26 cellular contexts compared by ENCODE assay signal in the genomic region with DNA sequence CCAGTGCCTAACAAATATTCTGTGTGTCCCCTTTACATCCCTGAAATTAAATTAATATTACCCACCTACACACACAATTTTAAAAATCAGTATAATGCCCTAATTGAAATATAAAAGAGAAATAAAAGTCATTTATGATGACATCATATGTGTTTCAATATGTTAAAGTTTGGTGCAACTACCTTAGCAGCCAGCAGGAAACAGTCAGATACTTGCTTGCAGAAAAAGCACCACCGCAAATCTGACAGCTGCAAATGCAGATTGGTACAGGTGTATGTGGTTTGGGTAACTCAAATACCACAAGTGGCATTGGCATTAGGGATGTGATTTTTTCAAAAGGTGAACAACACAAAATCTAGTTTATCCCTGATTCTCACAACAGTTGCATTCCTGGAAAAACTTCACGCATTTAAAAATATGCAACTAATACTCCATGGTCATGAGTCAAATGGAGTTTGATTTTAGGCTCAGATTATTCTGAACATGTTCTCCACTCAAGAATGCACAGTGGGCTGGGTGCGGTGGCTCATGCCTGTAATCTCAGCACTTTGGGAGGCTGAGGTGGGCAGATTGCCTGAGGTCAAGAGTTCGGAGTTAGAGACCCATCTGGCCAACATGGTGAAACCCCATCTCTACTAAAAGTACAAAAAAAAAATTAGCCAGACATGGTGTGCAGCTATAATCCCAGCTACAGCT.
DNase-seq lines count a peak whose midpoint lies in the region; ATAC-seq, FAIRE-seq and TF ChIP-seq lines count a peak whose summit lies in the region.
"Had no signal": no experiment of that assay in that cellular context is flagged by ENCODE, and none has a peak within 500 bp of the region (broad histone marks: within the 10 kb centered on the region; RNA-seq: fewer than 3 reads in every experiment).

No MANE protein-coding gene starts in this region.

- TF ChIP-seq CTCF in MCF 10A (IDR thresholded peaks at IDR 0.05; ENCODE audit: unreplicated experiment) (no peak), mammary epithelial cell (conservative IDR thresholded peaks at IDR 0.05 in 1 of 2, IDR thresholded peaks at IDR 0.05 in 1 of 2; ENCODE audit: extremely low read depth in 1 of 2, insufficient read depth in 1 of 2, low read depth in 1 of 2, low read length in 2 of 2) (no peak), D721Med (IDR thresholded peaks at IDR 0.05; ENCODE audit: insufficient read depth, missing control alignments) (no peak)

- H3K4me2 ChIP-seq in mammary epithelial cell (ENCODE audit: insufficient read depth, low read depth, low read length) = no peak overlapping the region
- H3K4me2 ChIP-seq: BLaER1 had no signal

- H3K27me3 Mint-ChIP-seq in MCF 10A (ENCODE audit: insufficient read depth, unreplicated experiment) = no peaks in the 10 kb centered on the region

- peak overlapping the region; percentile 43 for H3K27ac Mint-ChIP-seq in MCF 10A (ENCODE audit: low read depth, unreplicated experiment)
- H3K27ac Mint-ChIP-seq: CD4-positive, alpha-beta T cell; IgD-negative memory B cell had no signal

- H3K9me3 Mint-ChIP-seq in MCF 10A (ENCODE audit: unreplicated experiment) = peaks cover 8% of the 10 kb centered on the region
- H3K9me3 Mint-ChIP-seq: CD4-positive, alpha-beta T cell had no signal

- no peaks in the 10 kb centered on the region for H3K79me2 ChIP-seq in mammary epithelial cell (ENCODE audit: insufficient read depth, low read length)

- CTCF ChIA-PET in MCF 10A (lab: Yijun Ruan, JAX) (interaction anchor here (0.6 to 0.9 kb wide), 2 partner anchors 14 to 560 kb away, joined by 3 to 4 read pairs; no protein-coding TSS in a partner anchor), mammary epithelial cell (lab: Charles Lee; ENCODE audit: low non-redundant PET) (no interaction called here)

- peak; percentile 29 for ATAC-seq in GM18868 (IDR thresholded peaks at IDR 0.05; ENCODE audit: unreplicated experiment)
- ATAC-seq: Right ventricle myocardium inferior had no signal

- no peaks in the 10 kb centered on the region for H3K4me1 ChIP-seq in mammary epithelial cell (ENCODE audit: insufficient read depth, low read length)
- H3K4me1 ChIP-seq: BLaER1 had no signal

- FAIRE-seq in D721Med (lab: Jason Lieb, UNC) = no peak
- FAIRE-seq: H54, RCC 7860 had no signal

- H3K4me3 Mint-ChIP-seq in MCF 10A (ENCODE audit: unreplicated experiment) = no peak overlapping the region
- H3K4me3 Mint-ChIP-seq: CD4-positive, alpha-beta T cell had no signal

- intact Hi-C loops in MCF 10A (cut with micrococcal nuclease) = no loop called here
- intact Hi-C loops in mammary epithelial cell (cut with micrococcal nuclease) = no loop called here

- BruUV-seq in MCF 10A (replicated peaks; lab: Mats Ljungman, UMichigan) = no TSS peak
- BruUV-seq in mammary epithelial cell (replicated peaks; lab: Mats Ljungman, UMichigan) = no TSS peak

- DNase-seq in MCF 10A (ENCODE audit: unreplicated experiment) (no peak), mammary epithelial cell (no peak), RPMI8226 (peak; percentile 77), myocyte (ENCODE audit: low read depth) (peak; percentile 51), D721Med (ENCODE audit: insufficient read length, low spot score) (no peak), NOMO-1 treated with dmso at 0.1 percent for 144 hours (lab: John Stamatoyannopoulos, UW; ENCODE audit: unreplicated experiment) (no peak), midbrain (lab: John Stamatoyannopoulos, UW) (no peak)
- DNase-seq: ACHN; CD4-positive, alpha-beta T cell; COR-L47; DMS 273 treated with DMSO at 0.1 percent for 48 hours; DMS79 treated with DMSO at 0.1 percent for 48 hours; NCI-H1092 treated with DMSO at 0.1 percent for 48 hours; NCI-H146; NCI-H2029; NCI-H226; NCI-H524; NCI-H774; OCI-M1 had no signal

- no peak overlapping the region for H2AFZ ChIP-seq in mammary epithelial cell (ENCODE audit: low read depth, low read length)

- H3K27me3 ChIP-seq in mammary epithelial cell (ENCODE audit: insufficient read depth, low read length) = no peaks in the 10 kb centered on the region
- H3K27me3 ChIP-seq: BLaER1 had no signal

- no peaks in the 10 kb centered on the region for H3K36me3 ChIP-seq in mammary epithelial cell (ENCODE audit: insufficient read depth, low read length)
- H3K36me3 ChIP-seq: BLaER1 had no signal

- no peak overlapping the region for H3K9ac ChIP-seq in mammary epithelial cell (ENCODE audit: insufficient read depth, low read length)
- H3K9ac ChIP-seq: BLaER1 had no signal

- POLR2A ChIA-PET in MCF 10A (lab: Yijun Ruan, JAX) = interaction anchor here (0.7 kb wide), 1 partner anchor 140 kb away, joined by 3 read pairs; no protein-coding TSS in a partner anchor

- H3K4me3 ChIP-seq in mammary epithelial cell (replicated peaks in 1 of 3; ENCODE audit: insufficient read depth in 1 of 3, low read depth in 2 of 3, low read length in 3 of 3) = no peak overlapping the region
- H3K4me3 ChIP-seq: BLaER1 had no signal

- WGBS in mammary epithelial cell (ENCODE audit: low coverage, missing lambda C conversion rate) = 86% methylated on average over 4 of the region's 4 CpGs

- in situ Hi-C loops in mammary epithelial cell (cut with MboI; ENCODE audit: low sequenced_read_pairs in 2 of 2) = no loop called here

- no peaks in the 10 kb centered on the region for H4K20me1 ChIP-seq in mammary epithelial cell (ENCODE audit: insufficient read depth, low read length)
- H4K20me1 ChIP-seq: BLaER1 had no signal

- dilution Hi-C loops in mammary epithelial cell (cut with HindIII; ENCODE audit: low sequenced_read_pairs) = no loop called here

- no peaks in the 10 kb centered on the region for H3K36me3 Mint-ChIP-seq in MCF 10A (ENCODE audit: insufficient read depth, unreplicated experiment)

- no peak overlapping the region for H3K27ac ChIP-seq in mammary epithelial cell (ENCODE audit: insufficient read depth, low read depth, low read length)
- H3K27ac ChIP-seq: 22Rv1, BLaER1 had no signal

- H3K4me1 Mint-ChIP-seq in MCF 10A (ENCODE audit: insufficient read depth, unreplicated experiment) = peaks cover 6% of the 10 kb centered on the region

- H3K9me3 ChIP-seq in mammary epithelial cell (replicated peaks; ENCODE audit: insufficient read depth, low read length) = no peaks in the 10 kb centered on the region

Comparison
In these comparisons a context has a peak if more than half of its experiments do, and no peak if none do; other contexts are left out.
1. DNase-seq: peak in RPMI8226 (single experiment) and myocyte (single experiment); none in MCF 10A (single experiment), mammary epithelial cell (single experiment), D721Med (single experiment), NOMO-1 treated with dmso at 0.1 percent for 144 hours (single experiment) and midbrain (single experiment).